In genomic region chr4:180675368-180675675, GRCh38 we compare ENCODE assay signal across 15 cellular contexts.
"Had no signal": no experiment of that assay in that cellular context is flagged by ENCODE, and none has a peak within 500 bp of the region (broad histone marks: within the 10 kb centered on the region; RNA-seq: fewer than 3 reads in every experiment).

No MANE protein-coding gene starts in this region.

- H3K9me3 Mint-ChIP-seq: activated B cell treated with CpG ODN at 0.5 μM for 24 hours; activated naive CD4-positive, alpha-beta T cell treated with anti-CD3 and anti-CD28 coated beads, Interleukin-2, amount 10 ng/mL, durations not matched to agents 7 days and 5 days; activated T-helper 2 cell treated with anti-CD3 and anti-CD28 coated beads, Interferon-gamma antibody, Interleukin-2, Interleukin-4, amounts not matched to agents 10 μg/mL and 5 μg/mL and 100 μg/mL, durations not matched to agents 14 hours and 24 hours and 36 hours; type B pancreatic cell had no signal

- H3K9me3 ChIP-seq: adrenal gland, colonic mucosa, heart right ventricle, suprapubic skin had no signal

- H3K27ac Mint-ChIP-seq: activated B cell treated with CpG ODN at 0.5 μM for 24 hours; activated naive CD4-positive, alpha-beta T cell treated with anti-CD3 and anti-CD28 coated beads, Interleukin-2, amount 10 ng/mL, durations not matched to agents 7 days and 5 days; activated T-helper 2 cell treated with anti-CD3 and anti-CD28 coated beads, Interferon-gamma antibody, Interleukin-2, Interleukin-4, amounts not matched to agents 10 μg/mL and 5 μg/mL and 100 μg/mL, durations not matched to agents 14 hours and 24 hours and 36 hours; type B pancreatic cell had no signal

- H3K27ac ChIP-seq: adrenal gland, colonic mucosa, heart right ventricle, suprapubic skin had no signal

- H3K4me1 ChIP-seq: adrenal gland, colonic mucosa, heart right ventricle, suprapubic skin had no signal

- H3K27me3 ChIP-seq: adrenal gland, colonic mucosa, suprapubic skin had no signal

- H3K4me3 ChIP-seq: adrenal gland, colonic mucosa, heart right ventricle, suprapubic skin had no signal

- H3K4me1 Mint-ChIP-seq: activated B cell treated with CpG ODN at 0.5 μM for 24 hours; activated naive CD4-positive, alpha-beta T cell treated with anti-CD3 and anti-CD28 coated beads, Interleukin-2, amount 10 ng/mL, durations not matched to agents 7 days and 5 days had no signal

- ATAC-seq: heart right ventricle; left ventricle myocardium superior; stimulated activated naive CD8-positive, alpha-beta T cell treated with anti-CD3 and anti-CD28 coated beads, Interleukin-15, Interleukin-2, amounts not matched to agents 100 U/mL and 50 U/mL, for 24 hours had no signal

- DNase-seq: activated B cell treated with CpG ODN at 0.5 μM for 24 hours; activated CD4-positive, alpha-beta T cell treated with anti-CD3 and anti-CD28 coated beads, Interleukin-2, amount 50 U/mL, for 1 hour; activated naive CD4-positive, alpha-beta T cell treated with anti-CD3 and anti-CD28 coated beads, Interleukin-2, amount 10 ng/mL, durations not matched to agents 7 days and 5 days; adrenal gland; caudate nucleus; colonic mucosa; heart right ventricle; left ventricle myocardium superior; mesenchymal stem cell; stimulated activated CD4-positive, alpha-beta T cell treated with anti-CD3 and anti-CD28 coated beads, Interleukin-4, amount 100 ng/mL, for 1 hour; stimulated activated CD8-positive, alpha-beta memory T cell treated with anti-CD3 and anti-CD28 coated beads, Interleukin-4, amount 100 ng/mL, for 48 hours; stimulated activated naive CD8-positive, alpha-beta T cell treated with anti-CD3 and anti-CD28 coated beads, Interleukin-15, Interleukin-2, amounts not matched to agents 100 U/mL and 50 U/mL, for 24 hours had no signal

- H3K27me3 Mint-ChIP-seq: activated B cell treated with CpG ODN at 0.5 μM for 24 hours; activated naive CD4-positive, alpha-beta T cell treated with anti-CD3 and anti-CD28 coated beads, Interleukin-2, amount 10 ng/mL, durations not matched to agents 7 days and 5 days; type B pancreatic cell had no signal

- H3K36me3 Mint-ChIP-seq: activated naive CD4-positive, alpha-beta T cell treated with anti-CD3 and anti-CD28 coated beads, Interleukin-2, amount 10 ng/mL, durations not matched to agents 7 days and 5 days; type B pancreatic cell had no signal

- H3K4me3 Mint-ChIP-seq: activated B cell treated with CpG ODN at 0.5 μM for 24 hours; activated naive CD4-positive, alpha-beta T cell treated with anti-CD3 and anti-CD28 coated beads, Interleukin-2, amount 10 ng/mL, durations not matched to agents 7 days and 5 days; type B pancreatic cell had no signal

- H3K36me3 ChIP-seq: adrenal gland, colonic mucosa, heart right ventricle, suprapubic skin had no signal
